8 cellular contexts compared by ENCODE assay signal in genomic region chr14:68979722-68980552, GRCh38. TPM values are rescaled to one million over a fixed set of nuclear protein-coding genes. Genes with fewer than 3 reads are reported as not detected.
A peak's percentile ranks its signal among the peaks of the same experiment; 100 is the strongest.
DNase-seq lines count a peak whose midpoint lies in the region; ATAC-seq, FAIRE-seq and TF ChIP-seq lines count a peak whose summit lies in the region.

No MANE protein-coding gene starts in this region.

- peak overlapping the region; percentile 83 for H3K4me2 ChIP-seq in GM23338

- peak overlapping the region; percentile 35; the same call in 1 of the 2 replicates for H2AFZ ChIP-seq in GM23338

- H3F3A ChIP-seq in GM23338 (replicated peaks; ENCODE audit: low read depth) = peaks cover 16% of the 10 kb centered on the region; the same call in 1 of the 2 replicates

- POLR2A ChIA-PET in AG04450 (lab: Yijun Ruan, JAX) = interaction anchor here (0.9 to 2.0 kb wide), 7 partner anchors 63 to 127 kb away, joined by 3 to 14 read pairs (median 4); no protein-coding TSS in a partner anchor

- H3K27me3 Mint-ChIP-seq in GM23338 (ENCODE audit: insufficient read depth, low read depth, poor library complexity) = peaks cover 23% of the 10 kb centered on the region

- no peak for FAIRE-seq in RCC 7860 (lab: Jason Lieb, UNC)

- peaks cover 22% of the 10 kb centered on the region for H4K20me1 ChIP-seq in GM23338 (replicated peaks; ENCODE audit: insufficient read depth)

- H3K27me3 ChIP-seq in AG04450 (ENCODE audit: control insufficient read depth, insufficient read depth, low read length) (no peaks in the 10 kb centered on the region), GM23338 (ENCODE audit: insufficient read depth) (peaks cover 4% of the 10 kb centered on the region; the same call in 1 of the 2 replicates), ectodermal cell (ENCODE audit: control insufficient read depth, insufficient read depth, low read length, poor library complexity, severe bottlenecking) (no peaks in the 10 kb centered on the region)

- TF ChIP-seq CTCF in AG04450 (IDR thresholded peaks at IDR 0.05; ENCODE audit: low read depth, low read length) = no peak
- TF ChIP-seq CTCF in GM23338 (conservative IDR thresholded peaks at IDR 0.05; ENCODE audit: low read depth in 2 of 2) = no peak

- peaks cover 49% of the 10 kb centered on the region for H3K4me1 Mint-ChIP-seq in GM23338

- peaks cover 4% of the 10 kb centered on the region; the same call in 1 of the 2 replicates for H3K9me2 ChIP-seq in GM23338 (ENCODE audit: insufficient read depth)

- H3K79me2 ChIP-seq in GM23338 (replicated peaks; ENCODE audit: insufficient read depth) = peaks cover 35% of the 10 kb centered on the region

- H3K4me3 ChIP-seq in AG04450 (ENCODE audit: low read depth, low read length) (peak overlapping the region; percentile 97), GM23338 (peak overlapping the region; percentile 96), ectodermal cell (ENCODE audit: insufficient read depth, low read depth, low read length) (peak overlapping the region; percentile 94), urinary bladder (ENCODE audit: low read depth, low read length) (peak overlapping the region; percentile 85)

- CTCF ChIA-PET in AG04450 (lab: Charles Lee) = interaction anchor here (0.8 to 1.2 kb wide), 2 partner anchors 97 to 127 kb away, joined by 3 to 7 read pairs; no protein-coding TSS in a partner anchor

- H3K9me3 ChIP-seq in AG04450 (ENCODE audit: control insufficient read depth, insufficient read depth, low read length) (no peaks in the 10 kb centered on the region; the same call in 1 of the 2 replicates), ectodermal cell (ENCODE audit: control insufficient read depth, low read length) (no peaks in the 10 kb centered on the region)

- ATAC-seq in GM23338 (peak; percentile 22), HG02642 (IDR thresholded peaks at IDR 0.05; ENCODE audit: poor library complexity, unreplicated experiment) (no peak), GM21390 (IDR thresholded peaks at IDR 0.05; ENCODE audit: unreplicated experiment) (no peak)

- H3K4me1 ChIP-seq in GM23338 (ENCODE audit: insufficient read depth) = peaks cover 49% of the 10 kb centered on the region
- peaks cover 6% of the 10 kb centered on the region for H3K4me1 ChIP-seq in ectodermal cell (ENCODE audit: control insufficient read depth, insufficient read depth, low read length)
- H3K4me1 ChIP-seq in urinary bladder (ENCODE audit: insufficient read depth) = no peaks in the 10 kb centered on the region

- no peak for DNase-seq in AG04450 (ENCODE audit: low read depth, low spot score)
- peak; percentile 83 for DNase-seq in GM23338 (ENCODE audit: low spot score)
- peak; percentile 30 for DNase-seq in RCC 7860 (ENCODE audit: low spot score)
- DNase-seq in midbrain (lab: John Stamatoyannopoulos, UW) = peak; percentile 2

- H3K9me3 Mint-ChIP-seq in GM23338 = no peaks in the 10 kb centered on the region; the same call in 2 of the 3 replicates

- H3K27ac ChIP-seq in AG04450 (ENCODE audit: low read depth, low read length) (peak overlapping the region; percentile 96), GM23338 (ENCODE audit: low read depth) (peak overlapping the region; percentile 98), ectodermal cell (ENCODE audit: insufficient read depth, low read depth, low read length, poor library complexity, severe bottlenecking) (peak overlapping the region; percentile 93), urinary bladder (ENCODE audit: low read depth) (peak overlapping the region; percentile 82)

- WGBS in ectodermal cell, 2 experiments = 1 to 2% methylated on average over 41 to 46 of the region's 48 CpGs
- WGBS in urinary bladder = 9% methylated on average over 48 of the region's 48 CpGs

- H3K4me3 Mint-ChIP-seq in GM23338 = peak overlapping the region; percentile 90

- H3K36me3 ChIP-seq in GM23338 (ENCODE audit: insufficient read depth) (0 out of 2 replicates have a peak, but pooled peaks cover 3% of the 10 kb centered on the region), ectodermal cell (ENCODE audit: control insufficient read depth, insufficient read depth, low read length) (peaks cover 4% of the 10 kb centered on the region), urinary bladder (ENCODE audit: insufficient read depth) (no peaks in the 10 kb centered on the region)

- peaks cover 27% of the 10 kb centered on the region for H3K36me3 Mint-ChIP-seq in GM23338 (ENCODE audit: low read depth)

- peak overlapping the region; percentile 76 for H3K27ac Mint-ChIP-seq in GM23338

TF ChIP-seq in GM23338, 12 proteins besides CTCF, POLR2A, EP300 and RAD21 (continues in another document):
- no peak for TF ChIP-seq ZNF114 (CRISPR knock-in tag; IDR thresholded peaks at IDR 0.05)
- no peak for TF ChIP-seq STAT1 (IDR thresholded peaks at IDR 0.05; ENCODE audit: unreplicated experiment)
- TF ChIP-seq POLR2AphosphoS5 (IDR thresholded peaks at IDR 0.05; ENCODE audit: low read depth) = no peak; the same call in 1 of the 2 replicates
- TF ChIP-seq ZNF462 (CRISPR knock-in tag; IDR thresholded peaks at IDR 0.05) = no peak
- TF ChIP-seq NANOG (IDR thresholded peaks at IDR 0.05; ENCODE audit: borderline replicate concordance) = no peak
- TF ChIP-seq EZH2phosphoT487 (IDR thresholded peaks at IDR 0.05; ENCODE audit: unreplicated experiment) = no peak
- no peak for TF ChIP-seq EZH2 (IDR thresholded peaks at IDR 0.05; ENCODE audit: low read depth, unreplicated experiment)

RNA-seq across cellular contexts. Expression of gene ACTN1, which starts 0.8 kb away (rescaled TPM):
- 641 and 751 TPM in 2 replicates for polyA plus RNA-seq in AG04450 (2011; rRNA removed)
- polyA minus RNA-seq in AG04450 (2011; rRNA and poly(A)+ RNA removed) = 1,243 and 1,580 TPM in 2 replicates
- total RNA-seq in GM23338 (2014; rRNA removed; shearing (Covaris generic)) = 257 and 280 TPM in 2 replicates
- polyA plus RNA-seq in GM23338 (2016; fragmentation: Nextera tagmentation; extraction: Ambion mirVana) = 121 and 129 TPM in 2 replicates
- 175 TPM for polyA plus RNA-seq in ectodermal cell (2013, experiment 1 of 4)
- 180 TPM for polyA plus RNA-seq in ectodermal cell (2013, experiment 2 of 4)
- polyA plus RNA-seq in ectodermal cell (2013, experiment 3 of 4) = 114 TPM
- 121 TPM for polyA plus RNA-seq in ectodermal cell (2013, experiment 4 of 4)
- total RNA-seq in urinary bladder = 150 TPM
- 723 TPM for polyA plus RNA-seq in urinary bladder
